ENCODE assay signal across 1 cellular context in the genomic region with DNA sequence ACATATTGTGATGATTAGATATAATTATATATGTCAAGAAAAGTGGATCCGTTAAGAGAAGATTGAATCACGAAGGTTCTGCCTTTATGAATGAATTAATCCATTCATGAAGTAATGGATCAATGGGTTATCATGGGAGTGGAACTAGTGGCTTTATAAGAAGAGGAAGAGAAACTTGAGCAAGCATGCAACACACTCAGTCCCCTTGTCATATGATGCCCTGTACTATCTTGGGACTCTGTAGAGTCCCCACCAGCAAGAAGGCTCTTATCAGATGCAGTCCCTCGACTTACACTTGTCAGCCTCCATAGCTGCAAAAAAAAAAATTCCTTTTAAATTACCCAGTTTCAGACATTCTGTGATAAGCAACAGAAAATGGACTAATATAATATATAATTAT.
TF ChIP-seq lines count a peak whose summit lies in the region.

No MANE protein-coding gene starts in this region.

TF ChIP-seq in GM23338, 12 proteins besides CTCF, POLR2A, EP300 and RAD21 (continued from another document):
- TF ChIP-seq, protein P1, sequence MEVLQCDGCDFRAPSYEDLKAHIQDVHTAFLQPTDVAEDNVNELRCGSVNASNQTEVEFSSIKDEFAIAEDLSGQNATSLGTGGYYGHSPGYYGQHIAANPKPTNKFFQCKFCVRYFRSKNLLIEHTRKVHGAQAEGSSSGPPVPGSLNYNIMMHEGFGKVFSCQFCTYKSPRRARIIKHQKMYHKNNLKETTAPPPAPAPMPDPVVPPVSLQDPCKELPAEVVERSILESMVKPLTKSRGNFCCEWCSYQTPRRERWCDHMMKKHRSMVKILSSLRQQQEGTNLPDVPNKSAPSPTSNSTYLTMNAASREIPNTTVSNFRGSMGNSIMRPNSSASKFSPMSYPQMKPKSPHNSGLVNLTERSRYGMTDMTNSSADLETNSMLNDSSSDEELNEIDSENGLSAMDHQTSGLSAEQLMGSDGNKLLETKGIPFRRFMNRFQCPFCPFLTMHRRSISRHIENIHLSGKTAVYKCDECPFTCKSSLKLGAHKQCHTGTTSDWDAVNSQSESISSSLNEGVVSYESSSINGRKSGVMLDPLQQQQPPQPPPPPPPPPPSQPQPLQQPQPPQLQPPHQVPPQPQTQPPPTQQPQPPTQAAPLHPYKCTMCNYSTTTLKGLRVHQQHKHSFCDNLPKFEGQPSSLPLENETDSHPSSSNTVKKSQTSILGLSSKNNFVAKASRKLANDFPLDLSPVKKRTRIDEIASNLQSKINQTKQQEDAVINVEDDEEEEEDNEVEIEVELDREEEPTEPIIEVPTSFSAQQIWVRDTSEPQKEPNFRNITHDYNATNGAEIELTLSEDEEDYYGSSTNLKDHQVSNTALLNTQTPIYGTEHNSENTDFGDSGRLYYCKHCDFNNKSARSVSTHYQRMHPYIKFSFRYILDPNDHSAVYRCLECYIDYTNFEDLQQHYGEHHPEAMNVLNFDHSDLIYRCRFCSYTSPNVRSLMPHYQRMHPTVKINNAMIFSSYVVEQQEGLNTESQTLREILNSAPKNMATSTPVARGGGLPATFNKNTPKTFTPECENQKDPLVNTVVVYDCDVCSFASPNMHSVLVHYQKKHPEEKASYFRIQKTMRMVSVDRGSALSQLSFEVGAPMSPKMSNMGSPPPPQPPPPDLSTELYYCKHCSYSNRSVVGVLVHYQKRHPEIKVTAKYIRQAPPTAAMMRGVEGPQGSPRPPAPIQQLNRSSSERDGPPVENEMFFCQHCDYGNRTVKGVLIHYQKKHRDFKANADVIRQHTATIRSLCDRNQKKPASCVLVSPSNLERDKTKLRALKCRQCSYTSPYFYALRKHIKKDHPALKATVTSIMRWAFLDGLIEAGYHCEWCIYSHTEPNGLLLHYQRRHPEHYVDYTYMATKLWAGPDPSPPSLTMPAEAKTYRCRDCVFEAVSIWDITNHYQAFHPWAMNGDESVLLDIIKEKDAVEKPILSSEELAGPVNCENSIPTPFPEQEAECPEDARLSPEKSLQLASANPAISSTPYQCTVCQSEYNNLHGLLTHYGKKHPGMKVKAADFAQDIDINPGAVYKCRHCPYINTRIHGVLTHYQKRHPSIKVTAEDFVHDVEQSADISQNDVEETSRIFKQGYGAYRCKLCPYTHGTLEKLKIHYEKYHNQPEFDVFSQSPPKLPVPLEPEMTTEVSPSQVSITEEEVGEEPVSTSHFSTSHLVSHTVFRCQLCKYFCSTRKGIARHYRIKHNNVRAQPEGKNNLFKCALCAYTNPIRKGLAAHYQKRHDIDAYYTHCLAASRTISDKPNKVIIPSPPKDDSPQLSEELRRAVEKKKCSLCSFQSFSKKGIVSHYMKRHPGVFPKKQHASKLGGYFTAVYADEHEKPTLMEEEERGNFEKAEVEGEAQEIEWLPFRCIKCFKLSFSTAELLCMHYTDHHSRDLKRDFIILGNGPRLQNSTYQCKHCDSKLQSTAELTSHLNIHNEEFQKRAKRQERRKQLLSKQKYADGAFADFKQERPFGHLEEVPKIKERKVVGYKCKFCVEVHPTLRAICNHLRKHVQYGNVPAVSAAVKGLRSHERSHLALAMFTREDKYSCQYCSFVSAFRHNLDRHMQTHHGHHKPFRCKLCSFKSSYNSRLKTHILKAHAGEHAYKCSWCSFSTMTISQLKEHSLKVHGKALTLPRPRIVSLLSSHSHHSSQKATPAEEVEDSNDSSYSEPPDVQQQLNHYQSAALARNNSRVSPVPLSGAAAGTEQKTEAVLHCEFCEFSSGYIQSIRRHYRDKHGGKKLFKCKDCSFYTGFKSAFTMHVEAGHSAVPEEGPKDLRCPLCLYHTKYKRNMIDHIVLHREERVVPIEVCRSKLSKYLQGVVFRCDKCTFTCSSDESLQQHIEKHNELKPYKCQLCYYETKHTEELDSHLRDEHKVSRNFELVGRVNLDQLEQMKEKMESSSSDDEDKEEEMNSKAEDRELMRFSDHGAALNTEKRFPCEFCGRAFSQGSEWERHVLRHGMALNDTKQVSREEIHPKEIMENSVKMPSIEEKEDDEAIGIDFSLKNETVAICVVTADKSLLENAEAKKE (CRISPR knock-in tag; IDR thresholded peaks at IDR 0.05) = no peak
